Comparison of ENCODE assay signal across 8 cellular contexts in genomic region chr1:203692565-203693470, GRCh38.
A peak's percentile ranks its signal among the peaks of the same experiment; 100 is the strongest.
DNase-seq lines count a peak whose midpoint lies in the region; TF ChIP-seq lines count a peak whose summit lies in the region.

No MANE protein-coding gene starts in this region.

- peaks cover 4% of the 10 kb centered on the region for H3K36me3 ChIP-seq in mammary epithelial cell (ENCODE audit: insufficient read depth, low read length)

- CTCF ChIA-PET in mammary epithelial cell (lab: Charles Lee; ENCODE audit: low non-redundant PET): interaction anchor here (0.5 to 1.1 kb wide), 3 partner anchors 29 to 189 kb away, joined by 3 to 4 read pairs (median 4); no protein-coding TSS in a partner anchor

- H3K4me3 ChIP-seq in mammary epithelial cell (replicated peaks in 1 of 3; ENCODE audit: insufficient read depth in 1 of 3, low read depth in 2 of 3, low read length in 3 of 3): no peak overlapping the region

- H3K4me2 ChIP-seq in mammary epithelial cell (ENCODE audit: insufficient read depth, low read depth, low read length): peak overlapping the region; percentile 45

- peak overlapping the region; percentile 37 for H2AFZ ChIP-seq in mammary epithelial cell (ENCODE audit: low read depth, low read length)

- peak; percentile 94 for DNase-seq in AG20443 (ENCODE audit: low spot score)
- peak; percentile 97 for DNase-seq in M059J (ENCODE audit: low read depth)
- peak; percentile 97 for DNase-seq in mammary epithelial cell
- peak in 19 of 49 donors; percentile 12 to 60 (median 38) for DNase-seq in substantia nigra (lab: John Stamatoyannopoulos, UW)
- no peak for DNase-seq in middle frontal gyrus (ENCODE audit: extremely low spot score, low spot score)
- DNase-seq in CD1c-positive myeloid dendritic cell (ENCODE audit: extremely low spot score): no peak
- no peak for DNase-seq in activated CD4-positive, alpha-beta T cell treated with anti-CD3 and anti-CD28 coated beads, Interleukin-2, amount 50 U/mL, for 4 hours

- no peaks in the 10 kb centered on the region for H3K9me3 ChIP-seq in mammary epithelial cell (replicated peaks; ENCODE audit: insufficient read depth, low read length)

- TF ChIP-seq CTCF in mammary epithelial cell (conservative IDR thresholded peaks at IDR 0.05 in 1 of 2, IDR thresholded peaks at IDR 0.05 in 1 of 2; ENCODE audit: extremely low read depth in 1 of 2, insufficient read depth in 1 of 2, low read depth in 1 of 2, low read length in 2 of 2): no peak

- H3K27me3 ChIP-seq in mammary epithelial cell (ENCODE audit: insufficient read depth, low read length) (no peaks in the 10 kb centered on the region), layer of hippocampus (ENCODE audit: control insufficient read depth, insufficient read depth, low read length) (no peaks in the 10 kb centered on the region)

- H4K20me1 ChIP-seq in mammary epithelial cell (ENCODE audit: insufficient read depth, low read length): no peaks in the 10 kb centered on the region

- H3K79me2 ChIP-seq in mammary epithelial cell (ENCODE audit: insufficient read depth, low read length): peaks cover 68% of the 10 kb centered on the region

- peak overlapping the region; percentile 86 for H3K9ac ChIP-seq in mammary epithelial cell (ENCODE audit: insufficient read depth, low read length)

- in situ Hi-C loops in mammary epithelial cell (cut with MboI; ENCODE audit: low sequenced_read_pairs in 2 of 2): no loop called here

- WGBS in mammary epithelial cell (ENCODE audit: low coverage, missing lambda C conversion rate): 0% methylated on average over 5 of the region's 5 CpGs

- TSS peak; percentile 85 for BruUV-seq in mammary epithelial cell (replicated peaks; lab: Mats Ljungman, UMichigan)

- intact Hi-C loops in mammary epithelial cell (cut with micrococcal nuclease): loop anchor here (1.0 to 2.0 kb wide), 7 partner anchors 19 to 188 kb away; no protein-coding TSS in a partner anchor

- H3K27ac ChIP-seq in mammary epithelial cell (ENCODE audit: insufficient read depth, low read depth, low read length): peak overlapping the region; percentile 97
- H3K27ac ChIP-seq in layer of hippocampus (ENCODE audit: low read depth, low read length): peak overlapping the region; percentile 1
- peak overlapping the region; percentile 33 for H3K27ac ChIP-seq in substantia nigra (ENCODE audit: low read depth, low read length, poor library complexity, severe bottlenecking)

- peaks cover 28% of the 10 kb centered on the region for H3K4me1 ChIP-seq in mammary epithelial cell (ENCODE audit: insufficient read depth, low read length)

- dilution Hi-C loops in mammary epithelial cell (cut with HindIII; ENCODE audit: low sequenced_read_pairs): no loop called here

Comparison
In these comparisons a context has a peak if more than half of its experiments do, and no peak if none do; other contexts are left out.
1. DNase-seq: peak in AG20443 (single experiment), M059J (single experiment) and mammary epithelial cell (single experiment); none in middle frontal gyrus (single experiment), CD1c-positive myeloid dendritic cell (single experiment) and activated CD4-positive, alpha-beta T cell treated with anti-CD3 and anti-CD28 coated beads, Interleukin-2, amount 50 U/mL, for 4 hours (0 of 2).
2. H3K27ac ChIP-seq: peak in every context shown above with its lines; median percentile 97 in mammary epithelial cell; 33 in substantia nigra; 1 in layer of hippocampus.